ENCODE assay signal across 8 cellular contexts in the genomic region with DNA sequence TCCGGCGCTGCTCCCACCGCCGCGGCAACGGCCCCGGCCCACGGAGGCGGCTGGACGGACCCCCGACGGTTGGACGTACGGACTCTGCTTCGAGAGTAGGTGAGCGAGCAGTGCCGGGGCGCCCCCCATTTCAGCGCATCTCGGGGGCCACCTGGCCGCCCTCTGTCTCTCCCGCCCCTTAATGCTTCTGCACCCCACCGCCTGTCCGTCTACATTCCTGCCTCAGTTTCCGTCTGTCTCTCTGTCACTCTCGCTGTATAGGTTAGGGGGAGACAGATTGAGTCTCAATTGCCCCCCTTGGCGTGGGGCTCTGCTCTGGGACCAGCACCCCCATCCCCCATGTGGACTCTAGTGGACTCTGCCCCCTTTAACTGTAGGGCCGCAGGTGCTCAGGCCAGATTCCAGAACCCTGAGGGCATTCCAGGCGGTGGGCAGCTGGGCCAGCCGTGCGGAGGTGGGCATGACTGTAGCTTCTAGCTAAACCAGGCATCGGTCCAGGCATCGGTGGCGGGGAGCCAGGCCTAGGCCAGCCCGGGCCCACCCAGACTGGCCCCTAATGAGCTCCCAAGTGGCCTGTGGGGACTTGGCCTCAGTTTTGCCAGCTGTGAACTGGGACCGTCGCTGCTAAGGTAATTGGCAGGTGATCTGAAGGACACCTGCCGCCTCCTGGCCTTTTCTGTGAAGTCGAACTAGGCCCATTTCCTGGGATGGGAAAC. TPM values are rescaled to one million over a fixed set of nuclear protein-coding genes. Genes with fewer than 3 reads are reported as not detected.
DNase-seq lines count a peak whose midpoint lies in the region; ATAC-seq and FAIRE-seq lines count a peak whose summit lies in the region.

No MANE protein-coding gene starts in this region.

- ATAC-seq in HG03280 (IDR thresholded peaks at IDR 0.05; ENCODE audit: unreplicated experiment): peak; percentile 8
- ATAC-seq in stimulated activated naive CD8-positive, alpha-beta T cell treated with anti-CD3 and anti-CD28 coated beads, Interleukin-15, Interleukin-2, amounts not matched to agents 100 U/mL and 50 U/mL, for 24 hours: peak; percentile 6

- H3K9me3 ChIP-seq in iPS-18c (ENCODE audit: control insufficient read depth, insufficient read depth, low read length): no peaks in the 10 kb centered on the region

- H3K27ac Mint-ChIP-seq in activated naive CD8-positive, alpha-beta T cell treated with anti-CD3 and anti-CD28 coated beads for 36 hours: peak overlapping the region; percentile 93

- peaks cover 2% of the 10 kb centered on the region for H3K36me3 Mint-ChIP-seq in activated naive CD8-positive, alpha-beta T cell treated with anti-CD3 and anti-CD28 coated beads for 36 hours

- H3K4me3 ChIP-seq in iPS-18c (ENCODE audit: insufficient read depth, low read depth, low read length): peak overlapping the region; percentile 65

- FAIRE-seq in GM19239 (lab: Jason Lieb, UNC): no peak

- no peaks in the 10 kb centered on the region for H3K9me3 Mint-ChIP-seq in activated naive CD8-positive, alpha-beta T cell treated with anti-CD3 and anti-CD28 coated beads for 36 hours

- no peaks in the 10 kb centered on the region for H3K27me3 Mint-ChIP-seq in activated naive CD8-positive, alpha-beta T cell treated with anti-CD3 and anti-CD28 coated beads for 36 hours

- H3K4me3 Mint-ChIP-seq in activated naive CD8-positive, alpha-beta T cell treated with anti-CD3 and anti-CD28 coated beads for 36 hours: peak overlapping the region; percentile 99

- DNase-seq in NCI-H2171 treated with DMSO at 0.1 percent for 48 hours (lab: John Stamatoyannopoulos, UW) (peak; percentile 30), NCI-H2171 (lab: John Stamatoyannopoulos, UW) (no peak), ecto neural progenitor cell (ENCODE audit: low spot score) (no peak), GM19239 (ENCODE audit: insufficient read length, low spot score) (no peak)
- no peak for DNase-seq in activated naive CD8-positive, alpha-beta T cell treated with anti-CD3 and anti-CD28 coated beads for 36 hours
- no peak for DNase-seq in stimulated activated naive CD8-positive, alpha-beta T cell treated with anti-CD3 and anti-CD28 coated beads, Interleukin-15, Interleukin-2, amounts not matched to agents 100 U/mL and 50 U/mL, for 24 hours

- H3K4me1 Mint-ChIP-seq in activated naive CD8-positive, alpha-beta T cell treated with anti-CD3 and anti-CD28 coated beads for 36 hours: peaks cover 19% of the 10 kb centered on the region

RNA-seq across cellular contexts. Expression of a gene that starts 0.4 kb away (rescaled TPM):
- total RNA-seq in activated naive CD8-positive, alpha-beta T cell treated with anti-CD3 and anti-CD28 coated beads for 36 hours: 10 to 100 TPM; 10.7 to 11.3 TPM

RNA-seq across cellular contexts. Expression of a gene that starts 30.5 kb away (rescaled TPM):
- total RNA-seq in activated naive CD8-positive, alpha-beta T cell treated with anti-CD3 and anti-CD28 coated beads for 36 hours: 10 to 100 TPM; 59.2 to 65.8 TPM
